16 cellular contexts compared by ENCODE assay signal in genomic region chr1:20063861-20064292, GRCh38. TPM values are rescaled to one million over a fixed set of nuclear protein-coding genes. Genes with fewer than 3 reads are reported as not detected.
DNase-seq lines count a peak whose midpoint lies in the region; ATAC-seq and TF ChIP-seq lines count a peak whose summit lies in the region.
"Had no signal": no experiment of that assay in that cellular context is flagged by ENCODE, and none has a peak within 500 bp of the region (broad histone marks: within the 10 kb centered on the region; RNA-seq: fewer than 3 reads in every experiment).

No MANE protein-coding gene starts in this region.

- TF ChIP-seq CTCF in HCT116 (IDR thresholded peaks at IDR 0.05 in 2 of 3, conservative IDR thresholded peaks at IDR 0.05 in 1 of 3; ENCODE audit: borderline replicate concordance in 1 of 3, insufficient read depth in 1 of 3, low read depth in 2 of 3, low read length in 2 of 3) (no peak), astrocyte of the cerebellum (IDR thresholded peaks at IDR 0.05; ENCODE audit: low read depth, low read length, missing control alignments) (no peak), progenitor cell of endocrine pancreas (IDR thresholded peaks at IDR 0.05; ENCODE audit: unreplicated experiment) (no peak)

- no peak overlapping the region for H2AFZ ChIP-seq in HCT116 (ENCODE audit: low read depth, low read length, poor library complexity, severe bottlenecking)

- no peak overlapping the region for H3K27ac Mint-ChIP-seq in progenitor cell of endocrine pancreas
- H3K27ac Mint-ChIP-seq: activated CD4-positive, alpha-beta T cell treated with anti-CD3 and anti-CD28 coated beads for 36 hours; type B pancreatic cell had no signal

- H3K9me2 ChIP-seq in HCT116 (ENCODE audit: insufficient read depth): no peaks in the 10 kb centered on the region

- no peak overlapping the region for H3K9ac ChIP-seq in HCT116 (ENCODE audit: low read length)

- H3K27me3 Mint-ChIP-seq in progenitor cell of endocrine pancreas: no peaks in the 10 kb centered on the region
- H3K27me3 Mint-ChIP-seq: activated CD4-positive, alpha-beta T cell treated with anti-CD3 and anti-CD28 coated beads for 36 hours had no signal

- H3K4me1 Mint-ChIP-seq in progenitor cell of endocrine pancreas (ENCODE audit: low read depth): no peaks in the 10 kb centered on the region

- no peaks in the 10 kb centered on the region for H3K36me3 Mint-ChIP-seq in progenitor cell of endocrine pancreas (ENCODE audit: insufficient read depth)
- H3K36me3 Mint-ChIP-seq: type B pancreatic cell had no signal

- intact Hi-C loops in HCT116 (cut with micrococcal nuclease): no loop called here

- POLR2A ChIA-PET in HCT116 (lab: Charles Lee): no interaction called here

- ATAC-seq in HCT116: no peak
- ATAC-seq: activated CD4-positive, alpha-beta T cell treated with anti-CD3 and anti-CD28 coated beads for 36 hours had no signal

- RAD21 ChIA-PET in HCT116 (lab: Charles Lee; ENCODE audit: low non-redundant PET in 1 of 2, low total read pairs in 2 of 2, uncharacterized antibody in 2 of 2, unreplicated experiment in 2 of 2): no interaction called here

- H3K9me3 Mint-ChIP-seq in progenitor cell of endocrine pancreas (ENCODE audit: low read depth): no peaks in the 10 kb centered on the region
- H3K9me3 Mint-ChIP-seq: type B pancreatic cell had no signal

- CTCF ChIA-PET in HCT116 (lab: Charles Lee): no interaction called here

- H3K9me3 ChIP-seq in HCT116 (ENCODE audit: control insufficient read depth in 1 of 2, insufficient read depth in 1 of 2, low read depth in 1 of 2, low read length in 2 of 2): no peaks in the 10 kb centered on the region
- H3K9me3 ChIP-seq: ovary had no signal

- H3K27me3 ChIP-seq in HCT116 (ENCODE audit: insufficient read depth, low read length): no peaks in the 10 kb centered on the region
- H3K27me3 ChIP-seq: ovary had no signal

- in situ Hi-C loops in astrocyte of the cerebellum (cut with HindIII; ENCODE audit: low sequenced_read_pairs): no loop called here

- H3K4me1 ChIP-seq in HCT116 (ENCODE audit: control insufficient read depth in 1 of 2, insufficient read depth in 2 of 2, low read length in 2 of 2): peaks cover 0 to 8% of the 10 kb centered on the region in 2 experiments; a peak in 2 of 4 replicates

- peak; percentile 62 for DNase-seq in A172 (ENCODE audit: low spot score)
- DNase-seq in HCT116 (ENCODE audit: low read depth, low spot score): no peak
- peak; percentile 12 for DNase-seq in astrocyte of the cerebellum (ENCODE audit: low read depth)
- peak; percentile 26 for DNase-seq in foreskin melanocyte
- DNase-seq in progenitor cell of endocrine pancreas (ENCODE audit: low spot score, unreplicated experiment): no peak
- DNase-seq in NCI-H1105 treated with DMSO at 0.1 percent for 48 hours (lab: John Stamatoyannopoulos, UW): no peak
- no peak for DNase-seq in stimulated activated CD4-positive, alpha-beta T cell treated with anti-CD3 and anti-CD28 coated beads, Interleukin-4, amount 100 ng/mL, for 4 hours
- no peak for DNase-seq in NCI-H2171 (lab: John Stamatoyannopoulos, UW)
- DNase-seq: activated CD4-positive, alpha-beta T cell treated with anti-CD3 and anti-CD28 coated beads for 36 hours; anterior cingulate cortex; effector CD4-positive, alpha-beta T cell; mesendoderm; NCI-H2171 treated with DMSO at 0.1 percent for 48 hours; ovary had no signal

- H4K20me1 ChIP-seq in HCT116 (ENCODE audit: insufficient read depth): no peaks in the 10 kb centered on the region

- no peak overlapping the region for H3K27ac ChIP-seq in HCT116 (ENCODE audit: low read depth, low read length)
- H3K27ac ChIP-seq: ovary had no signal

- H3K36me3 ChIP-seq in HCT116 (ENCODE audit: control insufficient read depth in 1 of 2, insufficient read depth in 2 of 2, low read length in 2 of 2): no peaks in the 10 kb centered on the region
- H3K36me3 ChIP-seq: ovary had no signal

- H3K4me2 ChIP-seq in HCT116 (ENCODE audit: low read length): peak overlapping the region; percentile 11; the same call in 1 of the 2 replicates

- no peak for TF ChIP-seq POLR2A in HCT116 (IDR thresholded peaks at IDR 0.05; ENCODE audit: borderline replicate concordance, extremely low read depth, insufficient read depth, insufficient read length)

- H3K4me3 Mint-ChIP-seq in progenitor cell of endocrine pancreas (ENCODE audit: low read depth): no peak overlapping the region
- H3K4me3 Mint-ChIP-seq: activated CD4-positive, alpha-beta T cell treated with anti-CD3 and anti-CD28 coated beads for 36 hours; type B pancreatic cell had no signal

- no peaks in the 10 kb centered on the region for H3K79me2 ChIP-seq in HCT116 (ENCODE audit: insufficient read depth, low read length)

- TF ChIP-seq RAD21 in HCT116 (IDR thresholded peaks at IDR 0.05; ENCODE audit: low read depth): no peak

- BruUV-seq in HCT116 (replicated peaks; lab: Mats Ljungman, UMichigan): no TSS peak

- no peak overlapping the region for H3K4me3 ChIP-seq in HCT116 (replicated peaks in 1 of 2; ENCODE audit: low read depth in 1 of 2, low read length in 2 of 2)
- no peak overlapping the region for H3K4me3 ChIP-seq in astrocyte of the cerebellum (ENCODE audit: low read depth, low read length)
- H3K4me3 ChIP-seq: ovary had no signal

TF ChIP-seq in HCT116, 20 proteins besides CTCF, POLR2A, EP300 and RAD21:
- peak; percentile 51 for TF ChIP-seq JUND (IDR thresholded peaks at IDR 0.05)
- peak; percentile 40; the same call in 1 of the 2 replicates for TF ChIP-seq SP1 (IDR thresholded peaks at IDR 0.05; ENCODE audit: low read depth)
- no peak for TF ChIP-seq CBX3 (IDR thresholded peaks at IDR 0.05; ENCODE audit: low read depth)
- TF ChIP-seq EZH2phosphoT487 (IDR thresholded peaks at IDR 0.05; ENCODE audit: borderline replicate concordance): no peak
- peak; percentile 74 for TF ChIP-seq FOSL1 (IDR thresholded peaks at IDR 0.05; ENCODE audit: low read depth)
- TF ChIP-seq SRF (IDR thresholded peaks at IDR 0.05; ENCODE audit: low read depth): peak; percentile 63; the same call in 1 of the 2 replicates

RNA-seq across cellular contexts. Expression of gene PLA2G5, which starts 6.1 kb away (rescaled TPM):
- not detected in 2 replicates for total RNA-seq in A172 (2014; rRNA removed; shearing (Covaris generic))
- total RNA-seq in HCT116 (2021; ENCODE audit: unreplicated experiment) (not detected), progenitor cell of endocrine pancreas (not detected in 2 replicates)
- not detected in 2 replicates for polyA plus RNA-seq in HCT116 (2012)
- total RNA-seq: A673; activated CD4-positive, alpha-beta T cell treated with anti-CD3 and anti-CD28 coated beads for 36 hours had no signal

RNA-seq across cellular contexts. Expression of gene PLA2G2D, which starts 55.5 kb away (rescaled TPM):
- total RNA-seq in A172 (2014; rRNA removed; shearing (Covaris generic)): not detected in 2 replicates
- total RNA-seq in HCT116 (2021; ENCODE audit: unreplicated experiment) (not detected), progenitor cell of endocrine pancreas (not detected in 2 replicates)
- not detected in 2 replicates for polyA plus RNA-seq in HCT116 (2012)
- total RNA-seq: A673; activated CD4-positive, alpha-beta T cell treated with anti-CD3 and anti-CD28 coated beads for 36 hours had no signal

Comparison
In these comparisons a context has a peak if more than half of its experiments do, and no peak if none do; other contexts are left out.
1. DNase-seq: peak in A172 (single experiment), astrocyte of the cerebellum (single experiment) and foreskin melanocyte (single experiment); none in HCT116 (single experiment), progenitor cell of endocrine pancreas (single experiment), NCI-H1105 treated with DMSO at 0.1 percent for 48 hours (single experiment), stimulated activated CD4-positive, alpha-beta T cell treated with anti-CD3 and anti-CD28 coated beads, Interleukin-4, amount 100 ng/mL, for 4 hours (0 of 2) and NCI-H2171 (single experiment).